12 cellular contexts compared by ENCODE assay signal in genomic region chr10:80491251-80492102, GRCh38. TPM values are rescaled to one million over a fixed set of nuclear protein-coding genes. Genes with fewer than 3 reads are reported as not detected.
DNase-seq lines count a peak whose midpoint lies in the region; ATAC-seq and TF ChIP-seq lines count a peak whose summit lies in the region.
"Had no signal": no experiment of that assay in that cellular context is flagged by ENCODE, and none has a peak within 500 bp of the region (broad histone marks: within the 10 kb centered on the region; RNA-seq: fewer than 3 reads in every experiment).

No MANE protein-coding gene starts in this region.

- H3K9me3 ChIP-seq in upper lobe of right lung: no peaks in the 10 kb centered on the region

- TF ChIP-seq CTCF in upper lobe of right lung (IDR thresholded peaks at IDR 0.05): no peak

- peak overlapping the region; percentile 77 for H3K27ac Mint-ChIP-seq in stimulated activated naive CD8-positive, alpha-beta T cell treated with anti-CD3 and anti-CD28 coated beads, Interleukin-15, Interleukin-2, amounts not matched to agents 100 ng/mL and 50 ng/mL, for 24 hours
- peak overlapping the region; percentile 90 for H3K27ac Mint-ChIP-seq in activated naive CD8-positive, alpha-beta T cell

- H3K4me3 ChIP-seq in upper lobe of right lung: no peak overlapping the region

- peak overlapping the region; percentile 68 for H3K27ac ChIP-seq in upper lobe of right lung
- H3K27ac ChIP-seq: C4-2B had no signal

- intact Hi-C loops in upper lobe of right lung (cut with DNase I): no loop called here

- no peak overlapping the region for H3K4me3 Mint-ChIP-seq in stimulated activated naive CD8-positive, alpha-beta T cell treated with anti-CD3 and anti-CD28 coated beads, Interleukin-15, Interleukin-2, amounts not matched to agents 100 ng/mL and 50 ng/mL, for 24 hours
- peak overlapping the region; percentile 27 for H3K4me3 Mint-ChIP-seq in activated naive CD8-positive, alpha-beta T cell

- no peak for ATAC-seq in stimulated activated naive CD8-positive, alpha-beta T cell treated with anti-CD3 and anti-CD28 coated beads, Interleukin-15, Interleukin-2, amounts not matched to agents 100 U/mL and 50 U/mL, for 24 hours
- ATAC-seq in left lobe of liver (peak; percentile 77), upper lobe of right lung (peak; percentile 82)
- ATAC-seq in activated CD4-positive, CD25-positive, alpha-beta regulatory T cell treated with anti-CD3 and anti-CD28 coated beads, Interleukin-2, amount 50 U/mL, for 24 hours: no peak

- no peaks in the 10 kb centered on the region for H3K27me3 Mint-ChIP-seq in stimulated activated naive CD8-positive, alpha-beta T cell treated with anti-CD3 and anti-CD28 coated beads, Interleukin-15, Interleukin-2, amounts not matched to agents 100 ng/mL and 50 ng/mL, for 24 hours
- H3K27me3 Mint-ChIP-seq in activated naive CD8-positive, alpha-beta T cell: no peaks in the 10 kb centered on the region

- no peaks in the 10 kb centered on the region for H3K27me3 ChIP-seq in upper lobe of right lung

- peaks cover 90% of the 10 kb centered on the region for H3K4me1 ChIP-seq in upper lobe of right lung

- H3K36me3 Mint-ChIP-seq in stimulated activated naive CD8-positive, alpha-beta T cell treated with anti-CD3 and anti-CD28 coated beads, Interleukin-15, Interleukin-2, amounts not matched to agents 100 ng/mL and 50 ng/mL, for 24 hours (ENCODE audit: low read depth): peaks cover 69% of the 10 kb centered on the region
- H3K36me3 Mint-ChIP-seq in activated naive CD8-positive, alpha-beta T cell: peaks cover 42% of the 10 kb centered on the region

- H3K9me3 Mint-ChIP-seq in stimulated activated naive CD8-positive, alpha-beta T cell treated with anti-CD3 and anti-CD28 coated beads, Interleukin-15, Interleukin-2, amounts not matched to agents 100 ng/mL and 50 ng/mL, for 24 hours: no peaks in the 10 kb centered on the region
- H3K9me3 Mint-ChIP-seq in activated naive CD8-positive, alpha-beta T cell (ENCODE audit: low read depth): no peaks in the 10 kb centered on the region

- peaks cover 100% of the 10 kb centered on the region for H3K4me1 Mint-ChIP-seq in stimulated activated naive CD8-positive, alpha-beta T cell treated with anti-CD3 and anti-CD28 coated beads, Interleukin-15, Interleukin-2, amounts not matched to agents 100 ng/mL and 50 ng/mL, for 24 hours (ENCODE audit: low read depth)
- H3K4me1 Mint-ChIP-seq in activated naive CD8-positive, alpha-beta T cell (ENCODE audit: low read depth): peaks cover 98% of the 10 kb centered on the region

- DNase-seq in stimulated activated naive CD8-positive, alpha-beta T cell treated with anti-CD3 and anti-CD28 coated beads, Interleukin-15, Interleukin-2, amounts not matched to agents 100 U/mL and 50 U/mL, for 24 hours: no peak
- DNase-seq in left lobe of liver (ENCODE audit: low spot score) (peak; percentile 67), upper lobe of right lung (peak; percentile 85), NCI-H2171 (lab: John Stamatoyannopoulos, UW) (no peak), HCEC 1CT (no peak)
- DNase-seq: IMR-90, NCI-H345, T1000 had no signal

- H3K36me3 ChIP-seq in upper lobe of right lung: peaks cover 21% of the 10 kb centered on the region

RNA-seq across cellular contexts. Expression of gene TSPAN14, which starts 37.4 kb away (rescaled TPM):
- total RNA-seq in left lobe of liver: 31.3 TPM
- total RNA-seq in upper lobe of right lung: 157 TPM

RNA-seq across cellular contexts. Expression of gene SH2D4B, which starts 46.2 kb away (rescaled TPM):
- not detected for total RNA-seq in left lobe of liver
- total RNA-seq in upper lobe of right lung: 0.43 TPM
- total RNA-seq: IMR-90 had no signal

Comparison
In these comparisons a context has a peak if more than half of its experiments do, and no peak if none do; other contexts are left out.
1. ATAC-seq: peak in left lobe of liver (single experiment) and upper lobe of right lung (single experiment); none in stimulated activated naive CD8-positive, alpha-beta T cell treated with anti-CD3 and anti-CD28 coated beads, Interleukin-15, Interleukin-2, amounts not matched to agents 100 U/mL and 50 U/mL, for 24 hours (single experiment) and activated CD4-positive, CD25-positive, alpha-beta regulatory T cell treated with anti-CD3 and anti-CD28 coated beads, Interleukin-2, amount 50 U/mL, for 24 hours (0 of 2).
2. DNase-seq: peak in left lobe of liver (single experiment) and upper lobe of right lung (single experiment); none in stimulated activated naive CD8-positive, alpha-beta T cell treated with anti-CD3 and anti-CD28 coated beads, Interleukin-15, Interleukin-2, amounts not matched to agents 100 U/mL and 50 U/mL, for 24 hours (single experiment), NCI-H2171 (single experiment) and HCEC 1CT (single experiment).